9 cellular contexts compared by ENCODE assay signal in the genomic region with DNA sequence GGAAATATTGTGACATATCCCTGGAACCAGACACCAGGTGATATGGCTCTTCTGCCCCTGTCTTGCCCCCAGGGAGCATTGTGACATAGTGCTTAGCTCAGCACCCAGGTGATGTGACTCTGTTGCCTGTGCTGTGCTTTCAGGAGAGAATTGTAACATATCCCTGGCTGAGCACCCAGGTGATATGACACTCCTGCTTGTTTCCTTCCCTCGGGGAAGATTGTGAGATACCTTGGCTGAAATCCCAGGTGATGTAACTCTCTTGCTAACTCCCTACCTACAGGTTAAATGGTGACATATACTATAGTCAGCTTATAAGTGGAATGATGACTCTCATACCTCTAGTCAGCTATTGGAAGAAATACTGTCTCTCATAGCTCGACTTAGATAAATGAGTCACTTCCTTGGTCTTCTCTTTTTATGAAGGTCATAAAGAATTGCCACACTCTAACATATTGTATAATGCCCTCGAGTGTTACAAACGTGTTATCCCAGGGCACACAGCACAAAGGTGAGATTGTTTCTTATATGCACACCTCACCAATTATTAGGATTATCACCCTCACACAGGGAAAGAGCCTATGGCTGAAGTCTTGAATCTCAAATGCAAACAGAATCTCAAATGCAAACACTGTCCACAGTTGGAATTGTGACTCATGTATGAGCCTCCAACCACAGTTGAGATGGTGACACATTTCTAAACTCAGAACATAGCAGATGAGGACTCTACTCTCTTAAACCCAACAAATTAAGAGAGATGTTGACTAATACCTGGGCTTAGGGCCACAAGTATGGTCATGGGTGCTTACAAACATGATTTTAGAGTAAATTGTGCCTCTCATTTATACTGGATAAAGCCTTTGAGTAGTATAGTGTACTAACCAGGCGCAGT. TPM values are rescaled to one million over a fixed set of nuclear protein-coding genes. Genes with fewer than 3 reads are reported as not detected.
DNase-seq lines count a peak whose midpoint lies in the region; ATAC-seq, FAIRE-seq and TF ChIP-seq lines count a peak whose summit lies in the region.
"Had no signal": no experiment of that assay in that cellular context is flagged by ENCODE, and none has a peak within 500 bp of the region (broad histone marks: within the 10 kb centered on the region; RNA-seq: fewer than 3 reads in every experiment).

No MANE protein-coding gene starts in this region.

- H3K4me3 Mint-ChIP-seq in Caco-2 (ENCODE audit: unreplicated experiment): no peak overlapping the region

- intact Hi-C loops in Caco-2 (cut with micrococcal nuclease; ENCODE audit: unreplicated experiment): no loop called here

- H3K27me3 ChIP-seq in bronchial epithelial cell (ENCODE audit: control insufficient read depth, insufficient read depth, low read length) (no peaks in the 10 kb centered on the region), Caco-2 (replicated peaks; ENCODE audit: control insufficient read depth, insufficient read depth, low read length) (no peaks in the 10 kb centered on the region), right atrium auricular region (no peaks in the 10 kb centered on the region)

- H3K36me3 ChIP-seq in bronchial epithelial cell (ENCODE audit: control insufficient read depth, insufficient read depth, low read length) (peaks cover 4% of the 10 kb centered on the region), Caco-2 (ENCODE audit: control insufficient read depth, insufficient read depth, low read length) (peaks cover 4% of the 10 kb centered on the region), right atrium auricular region (peaks cover 70% of the 10 kb centered on the region)

- H3K4me1 Mint-ChIP-seq in Caco-2 (ENCODE audit: low read depth, unreplicated experiment): no peaks in the 10 kb centered on the region

- peaks cover 57% of the 10 kb centered on the region for H3K36me3 Mint-ChIP-seq in Caco-2 (ENCODE audit: insufficient read depth, unreplicated experiment)

- H3K4me3 ChIP-seq in bronchial epithelial cell (ENCODE audit: low read depth, low read length) (no peak overlapping the region), skeletal muscle cell (ENCODE audit: low read depth, low read length) (no peak overlapping the region), Caco-2 (ENCODE audit: low read depth, low read length) (no peak overlapping the region), right atrium auricular region (no peak overlapping the region)

- FAIRE-seq in bronchial epithelial cell (lab: Jason Lieb, UNC): no peak

- no peaks in the 10 kb centered on the region for H3K9me3 Mint-ChIP-seq in Caco-2 (ENCODE audit: unreplicated experiment)

- BruUV-seq in Caco-2 (replicated peaks; lab: Mats Ljungman, UMichigan): no TSS peak

- H3K9me3 ChIP-seq in Caco-2 (no peaks in the 10 kb centered on the region), right atrium auricular region (no peaks in the 10 kb centered on the region)

- peak; percentile 80 for DNase-seq in MV-4-11 (lab: John Stamatoyannopoulos, UW)
- peak; percentile 100 for DNase-seq in bronchial epithelial cell (ENCODE audit: low read depth)
- DNase-seq in skeletal muscle cell (ENCODE audit: low read depth): peak; percentile 46
- DNase-seq in activated gamma-delta T cell (lab: John Stamatoyannopoulos, UW): no peak
- no peak for DNase-seq in Caco-2
- DNase-seq in right atrium auricular region (ENCODE audit: low spot score): no peak
- DNase-seq: activated CD4-positive, alpha-beta T cell treated with anti-CD3 and anti-CD28 coated beads for 4 hours; NCI-H510A treated with DMSO at 0.1 percent for 48 hours had no signal

- H3K27ac ChIP-seq in right atrium auricular region: no peak overlapping the region

- no peak overlapping the region for H3K27ac Mint-ChIP-seq in Caco-2 (ENCODE audit: unreplicated experiment)

- CTCF ChIA-PET in Caco-2 (lab: Charles Lee): no interaction called here

- H3K27me3 Mint-ChIP-seq in Caco-2 (ENCODE audit: insufficient read depth, unreplicated experiment): no peaks in the 10 kb centered on the region

- POLR2A ChIA-PET in Caco-2 (lab: Charles Lee): no interaction called here

- ATAC-seq in GM18868 (IDR thresholded peaks at IDR 0.05; ENCODE audit: unreplicated experiment): peak; percentile 65

- H3K4me1 ChIP-seq in Caco-2: no peaks in the 10 kb centered on the region
- no peaks in the 10 kb centered on the region for H3K4me1 ChIP-seq in right atrium auricular region

- TF ChIP-seq CTCF in bronchial epithelial cell (IDR thresholded peaks at IDR 0.05; ENCODE audit: insufficient read depth, low read length, severe bottlenecking): no peak
- no peak for TF ChIP-seq CTCF in Caco-2 (IDR thresholded peaks at IDR 0.05; ENCODE audit: insufficient read depth in 1 of 2, low read depth in 1 of 2, low read length in 1 of 2, severe bottlenecking in 1 of 2, unreplicated experiment in 1 of 2)
- no peak for TF ChIP-seq CTCF in right atrium auricular region (IDR thresholded peaks at IDR 0.05)

RNA-seq across cellular contexts. Expression of a gene that starts 32.7 kb away (rescaled TPM):
- total RNA-seq in bronchial epithelial cell (7.4 and 9.6 TPM in 2 replicates), Caco-2 (2022) (16.3 and 16.5 TPM in 2 replicates), right atrium auricular region (10 to 100 TPM in 1 of 2 donors, 1 to 10 TPM in 1; 9.1 to 15.2 TPM)

Comparison
In these comparisons a context has a peak if more than half of its experiments do, and no peak if none do; other contexts are left out.
1. DNase-seq: peak in MV-4-11 (single experiment), bronchial epithelial cell (single experiment) and skeletal muscle cell (single experiment); none in activated gamma-delta T cell (single experiment), Caco-2 (0 of 2) and right atrium auricular region (single experiment).